In genomic region chr2:85998071-85998991, GRCh38 we compare ENCODE assay signal across 8 cellular contexts.
DNase-seq lines count a peak whose midpoint lies in the region; ATAC-seq and TF ChIP-seq lines count a peak whose summit lies in the region.

No MANE protein-coding gene starts in this region.

- peaks cover 14% of the 10 kb centered on the region for H3F3A ChIP-seq in smooth muscle cell (ENCODE audit: low read depth)

- WGBS in heart right ventricle, 2 donors, result 59 to 65% methylated on average over 18 of the region's 18 CpGs
- 49% methylated on average over 18 of the region's 18 CpGs for WGBS in smooth muscle cell (ENCODE audit: low lambda C conversion rate)

- ATAC-seq in heart right ventricle, result peak in 6 of 8 donors; percentile 38 to 62 (median 54)

- peak overlapping the region; percentile 66 for H3K4me2 ChIP-seq in smooth muscle cell

- intact Hi-C loops in heart right ventricle (cut with DNase I), result loop anchor here in 2 of 10 donors (5.0 to 10.0 kb wide), 3 partner anchors 34 to 111 kb away; partner anchors contain the start of gene ST3GAL5 (in 1 of the 2)

- peak; percentile 86 for DNase-seq in GM03348 (ENCODE audit: low spot score)
- DNase-seq in heart right ventricle, result peak; percentile 39 to 43
- no peak for DNase-seq in smooth muscle cell (lab: John Stamatoyannopoulos, UW; ENCODE audit: unreplicated experiment)
- DNase-seq in NCI-H345 (lab: John Stamatoyannopoulos, UW), result no peak
- DNase-seq in NCI-H82 (lab: John Stamatoyannopoulos, UW), result no peak
- no peak for DNase-seq in SW480 (ENCODE audit: low spot score)
- DNase-seq in ACHN, result no peak

- H3K27ac ChIP-seq in heart right ventricle (peak overlapping the region; percentile 39 to 88 (median 68)), smooth muscle cell (ENCODE audit: low read depth) (peak overlapping the region; percentile 67)

- H3K27me3 ChIP-seq in heart right ventricle (no peaks in the 10 kb centered on the region), smooth muscle cell (ENCODE audit: low read depth) (no peaks in the 10 kb centered on the region)

- H3K4me1 ChIP-seq in heart right ventricle (peaks cover 27 to 79% (median 72%) of the 10 kb centered on the region in 9 donors), smooth muscle cell (ENCODE audit: low read depth) (peaks cover 11% of the 10 kb centered on the region)

- H3K4me3 ChIP-seq in WI38 (ENCODE audit: low read depth, low read length), result peak overlapping the region; percentile 35
- H3K4me3 ChIP-seq in heart right ventricle, result peak overlapping the region in 1 of 10 donors; percentile 7
- no peak overlapping the region for H3K4me3 ChIP-seq in smooth muscle cell

- H3K36me3 ChIP-seq in heart right ventricle, result no peaks in the 10 kb centered on the region
- no peaks in the 10 kb centered on the region for H3K36me3 ChIP-seq in smooth muscle cell (ENCODE audit: low read depth)

- H3K9ac ChIP-seq in smooth muscle cell (ENCODE audit: low read depth), result no peak overlapping the region

- peak overlapping the region; percentile 40 for H2AFZ ChIP-seq in smooth muscle cell (ENCODE audit: low read depth)

- no peaks in the 10 kb centered on the region for H4K20me1 ChIP-seq in smooth muscle cell (ENCODE audit: low read depth)

- TF ChIP-seq CTCF in WI38 (IDR thresholded peaks at IDR 0.05; ENCODE audit: low read depth, low read length) (no peak), heart right ventricle (IDR thresholded peaks at IDR 0.05) (no peak), smooth muscle cell (IDR thresholded peaks at IDR 0.05; ENCODE audit: borderline replicate concordance, insufficient read depth, poor library complexity, severe bottlenecking) (no peak)

- H3K9me3 ChIP-seq in heart right ventricle, result peaks cover 0 to 9% (median 0%) of the 10 kb centered on the region in 11 donors
- H3K9me3 ChIP-seq in smooth muscle cell (replicated peaks; ENCODE audit: low read depth), result no peaks in the 10 kb centered on the region

- in situ Hi-C loops in ACHN (cut with HindIII; ENCODE audit: low pct_ligation_motif_present, low pct_unique_long_range_greater_than_20kb, low sequenced_read_pairs), result no loop called here

- no peaks in the 10 kb centered on the region for H3K79me2 ChIP-seq in smooth muscle cell (ENCODE audit: low read depth)

Comparison
In these comparisons a context has a peak if more than half of its experiments do, and no peak if none do; other contexts are left out.
1. DNase-seq: peak in GM03348 (single experiment) and heart right ventricle (2 of 2); none in smooth muscle cell (single experiment), NCI-H345 (single experiment), NCI-H82 (single experiment), SW480 (single experiment) and ACHN (single experiment).